17 cellular contexts compared by ENCODE assay signal in the genomic region with DNA sequence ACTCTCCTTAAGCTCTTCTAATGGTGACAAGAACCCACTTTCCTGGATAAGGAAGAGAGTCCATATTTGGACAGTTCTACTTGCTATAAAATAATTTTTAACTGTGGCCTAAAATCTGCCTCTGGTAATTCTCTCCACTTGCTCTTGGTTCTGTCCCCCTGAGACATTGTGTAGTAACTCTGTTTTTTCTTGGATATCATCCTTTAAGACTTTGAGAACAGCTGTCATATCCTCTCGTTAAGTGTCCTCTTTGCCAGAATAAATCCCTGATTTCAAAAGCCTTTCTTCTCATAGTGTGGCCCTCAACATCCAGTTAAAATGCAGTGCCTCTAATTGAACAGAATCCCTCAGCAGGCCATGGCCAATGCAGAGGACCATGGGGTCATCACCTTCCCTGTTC.
DNase-seq lines count a peak whose midpoint lies in the region; ATAC-seq and TF ChIP-seq lines count a peak whose summit lies in the region.
"Had no signal": no experiment of that assay in that cellular context is flagged by ENCODE, and none has a peak within 500 bp of the region (broad histone marks: within the 10 kb centered on the region; RNA-seq: fewer than 3 reads in every experiment).

No MANE protein-coding gene starts in this region.

- TF ChIP-seq CTCF in ascending aorta (IDR thresholded peaks at IDR 0.05) (no peak), thoracic aorta (IDR thresholded peaks at IDR 0.05) (no peak), A673 (conservative IDR thresholded peaks at IDR 0.05; ENCODE audit: low read depth, low read length) (no peak)

- H3K27ac ChIP-seq in ascending aorta, result peak overlapping the region; percentile 56 to 59
- peak overlapping the region; percentile 67 to 71 for H3K27ac ChIP-seq in thoracic aorta
- H3K27ac ChIP-seq in A673 (ENCODE audit: low read depth, low read length, poor library complexity, severe bottlenecking), result no peak overlapping the region

- peaks cover 5 to 25% of the 10 kb centered on the region in 2 donors for H3K4me1 ChIP-seq in ascending aorta
- H3K4me1 ChIP-seq in thoracic aorta (ENCODE audit: control insufficient read depth in 1 of 2, low read depth in 2 of 2), result peaks cover 11 to 44% of the 10 kb centered on the region in 2 donors
- H3K4me1 ChIP-seq in A673 (ENCODE audit: insufficient read depth, low read length, poor library complexity, severe bottlenecking), result no peaks in the 10 kb centered on the region

- no TSS peak for BruUV-seq in A673 (replicated peaks; lab: Mats Ljungman, UMichigan)

- no peak for ATAC-seq in thoracic aorta (ENCODE audit: insufficient number of reproducible peaks, low FRiP score, low read depth)

- CTCF ChIA-PET in A673 (lab: Charles Lee), result no interaction called here

- POLR2A ChIA-PET in A673 (lab: Charles Lee; ENCODE audit: low non-redundant PET), result no interaction called here

- H3K27me3 ChIP-seq in ascending aorta (no peaks in the 10 kb centered on the region), thoracic aorta (replicated peaks; ENCODE audit: insufficient read depth) (no peaks in the 10 kb centered on the region), A673 (replicated peaks; ENCODE audit: insufficient read depth, low read depth, low read length, poor library complexity) (peaks cover 3% of the 10 kb centered on the region)
- H3K27me3 ChIP-seq: BE2C had no signal

- no peak overlapping the region for H3K4me3 ChIP-seq in ascending aorta
- no peak overlapping the region for H3K4me3 ChIP-seq in thoracic aorta
- H3K4me3 ChIP-seq in A673 (ENCODE audit: low read depth, low read length, poor library complexity, severe bottlenecking), result no peak overlapping the region

- DNase-seq in NCI-H82 (lab: John Stamatoyannopoulos, UW) (peak; percentile 39), NCI-H82 treated with DMSO at 0.1 percent for 48 hours (lab: John Stamatoyannopoulos, UW; ENCODE audit: unreplicated experiment) (no peak), ascending aorta (ENCODE audit: low spot score in 2 of 2) (no peak), fibroblast of gingiva (ENCODE audit: low read depth) (peak; percentile 13), thoracic aorta (ENCODE audit: low spot score) (no peak), NCI-H187 treated with DMSO at 0.1 percent for 48 hours (lab: John Stamatoyannopoulos, UW) (no peak), A673 (ENCODE audit: low spot score) (no peak)
- DNase-seq in activated naive CD4-positive, alpha-beta T cell treated with Interleukin-2 at 50 U/mL for 16 hours, result no peak
- DNase-seq: BE2C, DMS53, GDM1, NCI-H1105, NCI-H146, NCI-H2029 treated with DMSO at 0.1 percent for 48 hours, NCI-H226, NCI-H510A treated with DMSO at 0.1 percent for 48 hours, Right ventricle myocardium superior had no signal

- H3K9me3 ChIP-seq in ascending aorta, result no peaks in the 10 kb centered on the region
- no peaks in the 10 kb centered on the region for H3K9me3 ChIP-seq in thoracic aorta
- H3K9me3 ChIP-seq in A673 (ENCODE audit: low read depth, low read length, poor library complexity, severe bottlenecking), result no peaks in the 10 kb centered on the region
- H3K9me3 ChIP-seq: BE2C had no signal

- H3K36me3 ChIP-seq in ascending aorta (no peaks in the 10 kb centered on the region), thoracic aorta (no peaks in the 10 kb centered on the region), A673 (ENCODE audit: insufficient read depth, low read length, poor library complexity, severe bottlenecking) (no peaks in the 10 kb centered on the region)
- H3K36me3 ChIP-seq: BE2C had no signal

- intact Hi-C loops in ascending aorta (cut with DNase I) (no loop called here), A673 (cut with micrococcal nuclease; ENCODE audit: unreplicated experiment) (no loop called here)

Comparison
In these comparisons a context has a peak if more than half of its experiments do, and no peak if none do; other contexts are left out.
1. DNase-seq: peak in NCI-H82 (single experiment) and fibroblast of gingiva (single experiment); none in NCI-H82 treated with DMSO at 0.1 percent for 48 hours (single experiment), ascending aorta (0 of 2), thoracic aorta (single experiment), NCI-H187 treated with DMSO at 0.1 percent for 48 hours (single experiment), activated naive CD4-positive, alpha-beta T cell treated with Interleukin-2 at 50 U/mL for 16 hours (single experiment) and A673 (single experiment).